ENCODE assay signal across 13 cellular contexts in genomic region chr3:147410126-147410517, GRCh38. TPM values are rescaled to one million over a fixed set of nuclear protein-coding genes. Genes with fewer than 3 reads are reported as not detected.
DNase-seq lines count a peak whose midpoint lies in the region; ATAC-seq and TF ChIP-seq lines count a peak whose summit lies in the region.
"Had no signal": no experiment of that assay in that cellular context is flagged by ENCODE, and none has a peak within 500 bp of the region (broad histone marks: within the 10 kb centered on the region; RNA-seq: fewer than 3 reads in every experiment).

No MANE protein-coding gene starts in this region.

- peaks cover 3 to 9% of the 10 kb centered on the region in 2 donors for H3K4me1 ChIP-seq in breast epithelium
- H3K4me1 ChIP-seq in upper lobe of right lung = peaks cover 24% of the 10 kb centered on the region

- TF ChIP-seq CTCF in breast epithelium (IDR thresholded peaks at IDR 0.05) (no peak), MCF 10A (IDR thresholded peaks at IDR 0.05; ENCODE audit: unreplicated experiment) (no peak), upper lobe of right lung (IDR thresholded peaks at IDR 0.05) (no peak), GM13976 (IDR thresholded peaks at IDR 0.05; ENCODE audit: borderline replicate concordance, control extremely low read depth, extremely low read depth, insufficient read depth, missing control alignments) (no peak)

- ATAC-seq in upper lobe of right lung (no peak), GM18858 (IDR thresholded peaks at IDR 0.05; ENCODE audit: unreplicated experiment) (no peak)

- no peaks in the 10 kb centered on the region for H3K36me3 ChIP-seq in breast epithelium
- H3K36me3 ChIP-seq in upper lobe of right lung = no peaks in the 10 kb centered on the region

- peaks cover 22% of the 10 kb centered on the region for H3K9me3 Mint-ChIP-seq in MCF 10A (ENCODE audit: unreplicated experiment)

- no peak overlapping the region for H3K4me3 Mint-ChIP-seq in MCF 10A (ENCODE audit: unreplicated experiment)

- H3K4me3 ChIP-seq in breast epithelium = peak overlapping the region; percentile 9 to 61 (median 39)
- H3K4me3 ChIP-seq in upper lobe of right lung = peak overlapping the region; percentile 14

- peaks cover 15 to 100% of the 10 kb centered on the region in 2 donors for H3K27me3 ChIP-seq in breast epithelium
- peaks cover 98% of the 10 kb centered on the region for H3K27me3 ChIP-seq in upper lobe of right lung

- in situ Hi-C loops in GM13976 (cut with MboI; ENCODE audit: low sequenced_read_pairs, unreplicated experiment) = no loop called here

- peaks cover 52% of the 10 kb centered on the region for H3K27me3 Mint-ChIP-seq in MCF 10A (ENCODE audit: insufficient read depth, unreplicated experiment)

- H3K9me3 ChIP-seq in breast epithelium (peaks cover 0 to 12% of the 10 kb centered on the region in 2 donors), upper lobe of right lung (no peaks in the 10 kb centered on the region)

- intact Hi-C loops in breast epithelium (cut with DNase I; ENCODE audit: low total_unique reads) (no loop called here), MCF 10A (cut with micrococcal nuclease) (no loop called here), upper lobe of right lung (cut with DNase I) (no loop called here)

- no TSS peak for BruUV-seq in MCF 10A (replicated peaks; lab: Mats Ljungman, UMichigan)

- CTCF ChIA-PET in MCF 10A (lab: Yijun Ruan, JAX) = no interaction called here

- no peaks in the 10 kb centered on the region for H3K4me1 Mint-ChIP-seq in MCF 10A (ENCODE audit: insufficient read depth, unreplicated experiment)

- TF ChIP-seq POLR2A in breast epithelium (IDR thresholded peaks at IDR 0.05) = no peak

- POLR2A ChIA-PET in MCF 10A (lab: Yijun Ruan, JAX) = interaction anchor here (0.6 kb wide), 1 partner anchor 57 kb away, joined by 3 read pairs; no protein-coding TSS in a partner anchor

- H3K27ac Mint-ChIP-seq in MCF 10A (ENCODE audit: low read depth, unreplicated experiment) = no peak overlapping the region

- no peak for DNase-seq in breast epithelium (ENCODE audit: low spot score in 2 of 2)
- DNase-seq in MCF 10A (ENCODE audit: unreplicated experiment) = no peak
- DNase-seq in myocyte (ENCODE audit: low read depth) = peak; percentile 47
- no peak for DNase-seq in upper lobe of right lung
- no peak for DNase-seq in stimulated activated CD4-positive, alpha-beta T cell treated with anti-CD3 and anti-CD28 coated beads, Interleukin-2, amount 100 ng/mL, for 24 hours
- DNase-seq in GM13976 (ENCODE audit: low spot score) = no peak
- DNase-seq: ACHN, activated T-cell treated with anti-CD3 and anti-CD28 coated beads for 4 hours, NCI-H146 had no signal

- no peaks in the 10 kb centered on the region for H3K36me3 Mint-ChIP-seq in MCF 10A (ENCODE audit: insufficient read depth, unreplicated experiment)

- H3K27ac ChIP-seq in breast epithelium (no peak overlapping the region), cingulate gyrus (ENCODE audit: low read depth, low read length) (peak overlapping the region; percentile 55), upper lobe of right lung (no peak overlapping the region)

RNA-seq across cellular contexts. Expression of gene ZIC1, which starts 1.0 kb away (rescaled TPM):
- total RNA-seq in breast epithelium (1 to 10 TPM in 2 of 3 donors, not detected in 1; 2.0 to 6.1 TPM), MCF 10A (2022) (not detected in 2 replicates), myocyte (30.7 and 31.7 TPM in 2 replicates), upper lobe of right lung (not detected)
- 23.8 TPM for polyA plus RNA-seq in myocyte (2012)
- total RNA-seq: mesenteric fat pad, OCI-LY7 had no signal

RNA-seq across cellular contexts. Expression of gene ZIC4, which starts 3.8 kb away (rescaled TPM):
- under 1 TPM in 2 of 3 donors, not detected in 1; under 0.01 to 0.15 TPM for total RNA-seq in breast epithelium
- not detected in 2 replicates for total RNA-seq in MCF 10A (2022)
- 0.75 and 1.0 TPM in 2 replicates for total RNA-seq in myocyte
- polyA plus RNA-seq in myocyte (2012) = 6.8 TPM
- total RNA-seq in upper lobe of right lung = not detected
- total RNA-seq: mesenteric fat pad, OCI-LY7 had no signal
